Comparison of ENCODE assay signal across 25 cellular contexts in genomic region chr2:176650811-176651559, GRCh38.
A peak's percentile ranks its signal among the peaks of the same experiment; 100 is the strongest.
DNase-seq lines count a peak whose midpoint lies in the region; FAIRE-seq and TF ChIP-seq lines count a peak whose summit lies in the region.
"Had no signal": no experiment of that assay in that cellular context is flagged by ENCODE, and none has a peak within 500 bp of the region (broad histone marks: within the 10 kb centered on the region; RNA-seq: fewer than 3 reads in every experiment).

No MANE protein-coding gene starts in this region.

- no peak overlapping the region for H3K9ac ChIP-seq in mammary epithelial cell (ENCODE audit: insufficient read depth, low read length)
- H3K9ac ChIP-seq in H1 (replicated peaks in 1 of 4; ENCODE audit: extremely low read depth in 1 of 4, low read depth in 3 of 4, low read length in 3 of 4), result no peak overlapping the region

- H3K9me3 ChIP-seq in mammary epithelial cell (replicated peaks; ENCODE audit: insufficient read depth, low read length), result no peaks in the 10 kb centered on the region
- no peaks in the 10 kb centered on the region for H3K9me3 ChIP-seq in breast epithelium
- no peaks in the 10 kb centered on the region for H3K9me3 ChIP-seq in H1 (ENCODE audit: insufficient read depth in 2 of 2, low read depth in 1 of 2, low read length in 1 of 2)
- no peaks in the 10 kb centered on the region for H3K9me3 ChIP-seq in Peyer's patch
- H3K9me3 ChIP-seq: colonic mucosa, HAP-1 had no signal

- TF ChIP-seq CTCF in mammary epithelial cell (conservative IDR thresholded peaks at IDR 0.05 in 1 of 2, IDR thresholded peaks at IDR 0.05 in 1 of 2; ENCODE audit: extremely low read depth in 1 of 2, insufficient read depth in 1 of 2, low read depth in 1 of 2, low read length in 2 of 2) (no peak), breast epithelium (IDR thresholded peaks at IDR 0.05) (no peak), H1 (IDR thresholded peaks at IDR 0.05; ENCODE audit: control extremely low read depth in 1 of 3, insufficient read depth in 1 of 3, low read depth in 1 of 3, low read length in 3 of 3) (no peak), Peyer's patch (IDR thresholded peaks at IDR 0.05) (no peak)

- no peak overlapping the region for H3K56ac ChIP-seq in H1 (replicated peaks; ENCODE audit: insufficient read length, low read depth, low read length)

- H3K27ac ChIP-seq in mammary epithelial cell (ENCODE audit: insufficient read depth, low read depth, low read length), result no peak overlapping the region
- H3K27ac ChIP-seq in breast epithelium, result no peak overlapping the region
- no peak overlapping the region for H3K27ac ChIP-seq in H1 (ENCODE audit: low read depth, low read length)
- H3K27ac ChIP-seq in Peyer's patch, result no peak overlapping the region
- H3K27ac ChIP-seq: colonic mucosa, RWPE1 had no signal

- in situ Hi-C loops in mammary epithelial cell (cut with MboI; ENCODE audit: low sequenced_read_pairs in 2 of 2), result loop anchor here in 1 of 2 donors (25.0 kb wide), 1 partner anchor 486 kb away; no protein-coding TSS in a partner anchor

- no peaks in the 10 kb centered on the region for H4K20me1 ChIP-seq in mammary epithelial cell (ENCODE audit: insufficient read depth, low read length)
- H4K20me1 ChIP-seq in H1 (replicated peaks in 1 of 2; ENCODE audit: control insufficient read depth in 1 of 2, insufficient read depth in 2 of 2, low read length in 2 of 2), result no peaks in the 10 kb centered on the region

- H2BK12ac ChIP-seq in H1 (ENCODE audit: low read depth, low read length), result no peak overlapping the region

- no peak overlapping the region; the same call in 1 of the 2 replicates for H2BK15ac ChIP-seq in H1 (ENCODE audit: low read length)

- H3K36me3 ChIP-seq in mammary epithelial cell (ENCODE audit: insufficient read depth, low read length) (no peaks in the 10 kb centered on the region), breast epithelium (no peaks in the 10 kb centered on the region), H1 (ENCODE audit: control insufficient read depth in 2 of 4, insufficient read depth in 4 of 4, low read length in 3 of 4) (no peaks in the 10 kb centered on the region), Peyer's patch (no peaks in the 10 kb centered on the region)
- H3K36me3 ChIP-seq: colonic mucosa, HAP-1 had no signal

- H3K79me2 ChIP-seq in mammary epithelial cell (ENCODE audit: insufficient read depth, low read length), result no peaks in the 10 kb centered on the region
- H3K79me2 ChIP-seq in H1 (ENCODE audit: control insufficient read depth in 1 of 2, insufficient read depth in 2 of 2, low read length in 2 of 2), result no peaks in the 10 kb centered on the region

- H2BK20ac ChIP-seq in H1 (ENCODE audit: low read length), result no peak overlapping the region

- H3K4me2 ChIP-seq in mammary epithelial cell (ENCODE audit: insufficient read depth, low read depth, low read length) (no peak overlapping the region), H1 (ENCODE audit: insufficient read depth in 1 of 2, low read depth in 2 of 2, low read length in 2 of 2) (no peak overlapping the region)

- no peaks in the 10 kb centered on the region for H3K79me1 ChIP-seq in H1 (ENCODE audit: low read depth, low read length)

- H4K5ac ChIP-seq in H1 (ENCODE audit: insufficient read length, low read depth, low read length), result no peak overlapping the region

- no peak for DNase-seq in mammary epithelial cell
- no peak for DNase-seq in breast epithelium (ENCODE audit: low spot score in 2 of 2)
- DNase-seq in NCI-H526 treated with DMSO at 0.1 percent for 48 hours (lab: John Stamatoyannopoulos, UW), result peak; percentile 96
- no peak for DNase-seq in H1 (ENCODE audit: low read depth in 1 of 2, low spot score in 2 of 2)
- DNase-seq in Peyer's patch, result no peak
- no peak for DNase-seq in epidermal melanocyte (ENCODE audit: insufficient read length, low spot score)
- no peak for DNase-seq in GM12891 (ENCODE audit: insufficient read length, low spot score)
- DNase-seq: activated CD8-positive, alpha-beta memory T cell treated with anti-CD3 and anti-CD28 coated beads, Interleukin-2, amount 10 ng/mL, durations not matched to agents 7 days and 5 days; activated gamma-delta T cell; activated naive CD8-positive, alpha-beta T cell treated with anti-CD3 and anti-CD28 coated beads, Interleukin-2, amount 10 ng/mL, durations not matched to agents 7 days and 5 days; activated T-cell treated with anti-CD3 and anti-CD28 coated beads, Interleukin-2, amount 50 U/mL, for 4 hours; CD4-positive, alpha-beta memory T cell; colonic mucosa; effector CD8-positive, alpha-beta T cell; erythroblast; NCI-H1694 treated with DMSO at 0.1 percent for 48 hours; NCI-H510A treated with DMSO at 0.1 percent for 48 hours; stimulated activated naive CD4-positive, alpha-beta T cell; T-helper 17 cell had no signal

- H2AFZ ChIP-seq in mammary epithelial cell (ENCODE audit: low read depth, low read length) (peak overlapping the region; percentile 2), H1 (ENCODE audit: low read length) (no peak overlapping the region)

- no peak overlapping the region for H2BK120ac ChIP-seq in H1 (replicated peaks; ENCODE audit: low read depth, low read length)

- no peak for TF ChIP-seq RAD21 in H1 (IDR thresholded peaks at IDR 0.05 in 1 of 2, conservative IDR thresholded peaks at IDR 0.05 in 1 of 2; ENCODE audit: low read depth in 2 of 2, low read length in 2 of 2)

- H3K4ac ChIP-seq in H1 (replicated peaks; ENCODE audit: insufficient read length, low read depth, low read length), result no peak overlapping the region

- H3K23me2 ChIP-seq in H1 (ENCODE audit: low read depth, low read length), result no peaks in the 10 kb centered on the region; the same call in 1 of the 2 replicates

- H4K8ac ChIP-seq in H1 (ENCODE audit: extremely low read depth, insufficient read depth, low read length), result no peak overlapping the region

- intact Hi-C loops in mammary epithelial cell (cut with micrococcal nuclease), result no loop called here
- intact Hi-C loops in breast epithelium (cut with DNase I; ENCODE audit: low total_unique reads), result loop anchor here (5.0 kb wide), 1 partner anchor 1334 kb away; no protein-coding TSS in a partner anchor

- TF ChIP-seq POLR2A in breast epithelium (IDR thresholded peaks at IDR 0.05) (no peak), H1 (IDR thresholded peaks at IDR 0.05; ENCODE audit: control extremely low read depth in 1 of 2, low read depth in 2 of 2, low read length in 2 of 2) (no peak), Peyer's patch (IDR thresholded peaks at IDR 0.05) (no peak), GM12891 (IDR thresholded peaks at IDR 0.05; ENCODE audit: low read depth, low read length) (no peak)

- WGBS in mammary epithelial cell (ENCODE audit: low coverage, missing lambda C conversion rate), result 80% methylated on average over 13 of the region's 13 CpGs
- WGBS in H1 (ENCODE audit: extremely low coverage in 1 of 2, insufficient coverage in 1 of 2, insufficient read length in 1 of 2, insufficient replicate concordance in 2 of 2, low coverage in 1 of 2, low lambda C conversion rate in 2 of 2, missing lambda C conversion rate in 1 of 2), 2 experiments, result 90% methylated on average over 13 of the region's 13 CpGs; no CpG with 5 or more reads in 1 of the 2 experiments

- H3K18ac ChIP-seq in H1 (ENCODE audit: extremely low read depth, low read length), result no peak overlapping the region

- H3K27me3 ChIP-seq in mammary epithelial cell (ENCODE audit: insufficient read depth, low read length), result no peaks in the 10 kb centered on the region
- peaks cover 0 to 9% of the 10 kb centered on the region in 2 donors for H3K27me3 ChIP-seq in breast epithelium
- peaks cover 0 to 2% (median 0%) of the 10 kb centered on the region in 4 experiments; a peak in 4 of 7 replicates for H3K27me3 ChIP-seq in H1 (replicated peaks in 1 of 4; ENCODE audit: control insufficient read depth in 3 of 4, extremely low read depth in 1 of 4, insufficient read depth in 3 of 4, low read length in 3 of 4)
- H3K27me3 ChIP-seq in Peyer's patch, result no peaks in the 10 kb centered on the region
- H3K27me3 ChIP-seq: colonic mucosa had no signal

- H2BK5ac ChIP-seq in H1 (ENCODE audit: low read depth, low read length), result no peak overlapping the region

- no peak overlapping the region for H3K14ac ChIP-seq in H1 (ENCODE audit: insufficient read length)

- no TSS peak for BruUV-seq in mammary epithelial cell (replicated peaks; lab: Mats Ljungman, UMichigan)

- H2AK5ac ChIP-seq in H1 (ENCODE audit: low read depth, low read length), result no peak overlapping the region

- CTCF ChIA-PET in mammary epithelial cell (lab: Charles Lee; ENCODE audit: low non-redundant PET), result interaction anchor here (0.6 kb wide), 1 partner anchor 524 kb away, joined by 3 read pairs; no protein-coding TSS in a partner anchor
- CTCF ChIA-PET in H1 (lab: Charles Lee; ENCODE audit: partially characterized antibody), result interaction anchor here (0.6 to 7.9 kb wide), 53 partner anchors 9 to 742 kb away, joined by 3 to 123 read pairs (median 6); partner anchors contain the start of gene HOXD8

- TF ChIP-seq EP300 in H1 (IDR thresholded peaks at IDR 0.05; ENCODE audit: borderline replicate concordance in 1 of 2, low read depth in 2 of 2, low read length in 2 of 2), result no peak

- no peaks in the 10 kb centered on the region for H3K4me1 ChIP-seq in mammary epithelial cell (ENCODE audit: insufficient read depth, low read length)
- no peaks in the 10 kb centered on the region for H3K4me1 ChIP-seq in breast epithelium
- peaks cover 0 to 6% (median 3%) of the 10 kb centered on the region in 4 experiments; a peak in 3 of 7 replicates for H3K4me1 ChIP-seq in H1 (replicated peaks in 1 of 4; ENCODE audit: control insufficient read depth in 3 of 4, insufficient read depth in 4 of 4, low read length in 3 of 4)
- H3K4me1 ChIP-seq in Peyer's patch, result peaks cover 0 to 4% (median 0%) of the 10 kb centered on the region in 4 donors
- H3K4me1 ChIP-seq: colonic mucosa, HAP-1 had no signal

- H3K23ac ChIP-seq in H1 (ENCODE audit: insufficient read length), result no peak overlapping the region

- no peak for FAIRE-seq in H1 (lab: Jason Lieb, UNC)
- no peak for FAIRE-seq in GM12891 (lab: Jason Lieb, UNC)
- FAIRE-seq: astrocyte, GM12878, TTC549 had no signal

- no peak overlapping the region for H4K91ac ChIP-seq in H1 (replicated peaks; ENCODE audit: insufficient read length, low read length)

- POLR2A ChIA-PET in H1 (lab: Charles Lee; ENCODE audit: partially characterized antibody), result no interaction called here

- dilution Hi-C loops in mammary epithelial cell (cut with HindIII; ENCODE audit: low sequenced_read_pairs), result no loop called here

- no peak overlapping the region for H3K4me3 ChIP-seq in mammary epithelial cell (replicated peaks in 1 of 3; ENCODE audit: insufficient read depth in 1 of 3, low read depth in 2 of 3, low read length in 3 of 3)
- no peak overlapping the region for H3K4me3 ChIP-seq in breast epithelium
- H3K4me3 ChIP-seq in H1 (ENCODE audit: extremely low read depth in 1 of 4, insufficient read depth in 2 of 4, low read depth in 3 of 4, low read length in 4 of 4), result no peak overlapping the region
- no peak overlapping the region for H3K4me3 ChIP-seq in Peyer's patch
- H3K4me3 ChIP-seq: colonic mucosa, GM12878, HAP-1, skin epidermis had no signal

TF ChIP-seq in H1, 55 proteins besides CTCF, POLR2A, EP300 and RAD21 (continues in another document):
- TF ChIP-seq CBX5 (IDR thresholded peaks at IDR 0.05; ENCODE audit: low read depth, low read length) (no peak), KDM1A (IDR thresholded peaks at IDR 0.05; ENCODE audit: borderline replicate concordance, low read length) (no peak)

TF ChIP-seq in GM12891, 5 proteins besides CTCF, POLR2A, EP300 and RAD21 (continues in another document):
- no peak for TF ChIP-seq TAF1 (IDR thresholded peaks at IDR 0.05; ENCODE audit: low read depth, low read length)
